ENCODE assay signal across 8 cellular contexts in the genomic region with DNA sequence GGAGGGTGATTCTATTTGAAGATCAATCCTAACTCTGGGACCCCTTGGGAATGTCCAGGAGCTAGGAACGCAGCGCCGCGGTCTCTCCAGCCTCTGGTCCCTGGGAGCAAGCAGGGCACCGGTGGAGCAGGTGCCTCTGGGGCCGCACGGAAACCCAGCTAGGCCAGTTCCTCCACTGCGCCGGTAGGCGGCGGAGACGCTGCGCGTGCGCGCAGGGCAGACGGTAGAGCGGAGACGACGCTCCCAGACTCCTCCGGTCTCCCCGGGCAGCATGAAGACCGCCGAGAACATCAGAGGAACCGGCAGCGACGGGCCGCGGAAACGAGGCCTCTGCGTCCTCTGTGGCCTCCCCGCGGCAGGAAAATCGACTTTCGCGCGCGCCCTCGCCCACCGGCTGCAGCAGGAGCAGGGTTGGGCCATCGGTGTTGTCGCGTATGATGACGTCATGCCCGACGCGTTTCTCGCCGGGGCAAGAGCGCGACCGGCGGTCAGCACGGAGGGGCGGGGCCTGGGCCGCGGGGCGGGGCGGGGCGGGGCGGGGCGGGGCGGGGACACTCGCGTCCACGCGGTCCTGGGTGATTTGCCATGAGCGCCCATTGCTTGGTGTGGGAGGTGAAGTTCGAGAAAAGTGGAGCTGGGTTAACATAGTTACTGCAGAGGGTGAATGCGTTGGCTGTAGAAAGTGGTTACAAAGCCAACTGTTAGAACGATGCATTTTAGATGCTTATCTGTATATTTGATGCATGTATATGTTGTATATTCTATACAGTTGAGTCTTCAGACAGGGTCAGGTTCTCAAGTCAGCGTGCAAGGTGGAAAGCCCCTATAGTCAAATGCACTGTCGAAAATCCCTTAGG. TPM values are rescaled to one million over a fixed set of nuclear protein-coding genes. Genes with fewer than 3 reads are reported as not detected.
DNase-seq lines count a peak whose midpoint lies in the region; ATAC-seq and TF ChIP-seq lines count a peak whose summit lies in the region.

Gene PSTK, plus strand, starts transcription at position 193 of the 857 bp plus-strand sequence. Its CDS starts 79 bp downstream, at position 272.

- TF ChIP-seq EP300 in neural cell (conservative IDR thresholded peaks at IDR 0.05; ENCODE audit: poor library complexity, severe bottlenecking) = peak; percentile 66

- H3K27ac Mint-ChIP-seq in stimulated activated naive CD8-positive, alpha-beta T cell treated with anti-CD3 and anti-CD28 coated beads, Interleukin-15, amount 100 ng/mL, for 72 hours = peak within 1 kb of the TSS; percentile 97 to 99

- peak within 1 kb of the TSS; percentile 92 to 95 for H3K4me3 Mint-ChIP-seq in stimulated activated naive CD8-positive, alpha-beta T cell treated with anti-CD3 and anti-CD28 coated beads, Interleukin-15, amount 100 ng/mL, for 72 hours

- in situ Hi-C loops in HAP-1 (cut with MboI; ENCODE audit: low sequenced_read_pairs) = no loop called here

- DNase-seq in GF-D8 (lab: John Stamatoyannopoulos, UW) (peak; percentile 72), HAP-1 (ENCODE audit: low spot score in 2 of 2) (peak; percentile 64 to 91), M059J (ENCODE audit: low read depth) (peak; percentile 82), activated gamma-delta T cell (lab: John Stamatoyannopoulos, UW) (peak; percentile 80), fibroblast of villous mesenchyme (ENCODE audit: low read depth) (peak; percentile 94)
- DNase-seq in stimulated activated naive CD8-positive, alpha-beta T cell treated with anti-CD3 and anti-CD28 coated beads, Interleukin-15, amount 100 ng/mL, for 72 hours = peak; percentile 88 to 90

- ATAC-seq in stimulated activated naive CD8-positive, alpha-beta T cell treated with anti-CD3 and anti-CD28 coated beads, Interleukin-15, amount 100 ng/mL, for 72 hours = peak; percentile 98

- H3K36me3 ChIP-seq in HAP-1 (replicated peaks) (no peaks in the 10 kb centered on the region), neural cell (ENCODE audit: insufficient read depth, low read length) (peaks cover 5% of the 10 kb centered on the region)

- H4K20me1 ChIP-seq in neural cell (ENCODE audit: insufficient read depth) = no peaks in the 10 kb centered on the region

- peak; percentile 68 for TF ChIP-seq RAD21 in neural cell (conservative IDR thresholded peaks at IDR 0.05)

- H3K27me3 Mint-ChIP-seq in stimulated activated naive CD8-positive, alpha-beta T cell treated with anti-CD3 and anti-CD28 coated beads, Interleukin-15, amount 100 ng/mL, for 72 hours = no peaks in the 10 kb centered on the region

- H2AFZ ChIP-seq in neural cell (ENCODE audit: low read depth, low read length) = peak within 1 kb of the TSS; percentile 99

- peak within 1 kb of the TSS; percentile 91 for H3K9ac ChIP-seq in neural cell (ENCODE audit: low read length)

- H3K4me1 ChIP-seq in HAP-1 = peaks cover 7% of the 10 kb centered on the region

- peak; percentile 82 for TF ChIP-seq POLR2A in Raji (IDR thresholded peaks at IDR 0.05; ENCODE audit: insufficient read depth, low read depth, low read length)

- TF ChIP-seq CTCF in fibroblast of villous mesenchyme (IDR thresholded peaks at IDR 0.05; ENCODE audit: insufficient read depth, low read depth, low read length) = peak; percentile 95
- peak; percentile 99 for TF ChIP-seq CTCF in neural cell (IDR thresholded peaks at IDR 0.05; ENCODE audit: poor library complexity, severe bottlenecking)

- H3K4me2 ChIP-seq in neural cell (ENCODE audit: low read length) = peak within 1 kb of the TSS; percentile 79

- H3K4me3 ChIP-seq in HAP-1 (peak within 1 kb of the TSS; percentile 93), fibroblast of villous mesenchyme (ENCODE audit: low read depth, low read length) (peak within 1 kb of the TSS; percentile 70), neural cell (ENCODE audit: low read length) (peak within 1 kb of the TSS; percentile 89)

- no peaks in the 10 kb centered on the region for H3K9me2 ChIP-seq in neural cell (ENCODE audit: insufficient read depth, low read length)

- H3K9me3 Mint-ChIP-seq in stimulated activated naive CD8-positive, alpha-beta T cell treated with anti-CD3 and anti-CD28 coated beads, Interleukin-15, amount 100 ng/mL, for 72 hours = no peaks in the 10 kb centered on the region

- H3K79me2 ChIP-seq in neural cell (replicated peaks; ENCODE audit: insufficient read depth, low read length) = no peaks in the 10 kb centered on the region

- no peaks in the 10 kb centered on the region for H3F3A ChIP-seq in neural cell (ENCODE audit: insufficient read depth, low read length, poor library complexity, severe bottlenecking)

- peak within 1 kb of the TSS; percentile 91 for H3K27ac ChIP-seq in neural cell (ENCODE audit: low read length)

- H3K4me1 Mint-ChIP-seq in stimulated activated naive CD8-positive, alpha-beta T cell treated with anti-CD3 and anti-CD28 coated beads, Interleukin-15, amount 100 ng/mL, for 72 hours = peaks cover 24% of the 10 kb centered on the region

- H3K27me3 ChIP-seq in HAP-1 (ENCODE audit: low read depth) (no peaks in the 10 kb centered on the region), neural cell (ENCODE audit: insufficient read depth, low read depth, low read length) (no peaks in the 10 kb centered on the region)

- H3K9me3 ChIP-seq in HAP-1 = no peaks in the 10 kb centered on the region
- H3K9me3 ChIP-seq in neural cell (ENCODE audit: low read length) = no peaks in the 10 kb centered on the region

TF ChIP-seq in neural cell, 6 proteins besides CTCF, POLR2A, EP300 and RAD21:
- peak; percentile 74 for TF ChIP-seq SMC3 (conservative IDR thresholded peaks at IDR 0.05; ENCODE audit: poor library complexity)
- TF ChIP-seq MXI1 (conservative IDR thresholded peaks at IDR 0.05; ENCODE audit: poor library complexity, severe bottlenecking) = peak; percentile 90
- TF ChIP-seq, protein P1, sequence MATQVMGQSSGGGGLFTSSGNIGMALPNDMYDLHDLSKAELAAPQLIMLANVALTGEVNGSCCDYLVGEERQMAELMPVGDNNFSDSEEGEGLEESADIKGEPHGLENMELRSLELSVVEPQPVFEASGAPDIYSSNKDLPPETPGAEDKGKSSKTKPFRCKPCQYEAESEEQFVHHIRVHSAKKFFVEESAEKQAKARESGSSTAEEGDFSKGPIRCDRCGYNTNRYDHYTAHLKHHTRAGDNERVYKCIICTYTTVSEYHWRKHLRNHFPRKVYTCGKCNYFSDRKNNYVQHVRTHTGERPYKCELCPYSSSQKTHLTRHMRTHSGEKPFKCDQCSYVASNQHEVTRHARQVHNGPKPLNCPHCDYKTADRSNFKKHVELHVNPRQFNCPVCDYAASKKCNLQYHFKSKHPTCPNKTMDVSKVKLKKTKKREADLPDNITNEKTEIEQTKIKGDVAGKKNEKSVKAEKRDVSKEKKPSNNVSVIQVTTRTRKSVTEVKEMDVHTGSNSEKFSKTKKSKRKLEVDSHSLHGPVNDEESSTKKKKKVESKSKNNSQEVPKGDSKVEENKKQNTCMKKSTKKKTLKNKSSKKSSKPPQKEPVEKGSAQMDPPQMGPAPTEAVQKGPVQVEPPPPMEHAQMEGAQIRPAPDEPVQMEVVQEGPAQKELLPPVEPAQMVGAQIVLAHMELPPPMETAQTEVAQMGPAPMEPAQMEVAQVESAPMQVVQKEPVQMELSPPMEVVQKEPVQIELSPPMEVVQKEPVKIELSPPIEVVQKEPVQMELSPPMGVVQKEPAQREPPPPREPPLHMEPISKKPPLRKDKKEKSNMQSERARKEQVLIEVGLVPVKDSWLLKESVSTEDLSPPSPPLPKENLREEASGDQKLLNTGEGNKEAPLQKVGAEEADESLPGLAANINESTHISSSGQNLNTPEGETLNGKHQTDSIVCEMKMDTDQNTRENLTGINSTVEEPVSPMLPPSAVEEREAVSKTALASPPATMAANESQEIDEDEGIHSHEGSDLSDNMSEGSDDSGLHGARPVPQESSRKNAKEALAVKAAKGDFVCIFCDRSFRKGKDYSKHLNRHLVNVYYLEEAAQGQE (IDR thresholded peaks at IDR 0.05; ENCODE audit: borderline replicate concordance) = peak; percentile 60
- peak; percentile 95 for TF ChIP-seq POLR2AphosphoS5 (IDR thresholded peaks at IDR 0.05)
- peak; percentile 92 for TF ChIP-seq TAF1 (IDR thresholded peaks at IDR 0.05; ENCODE audit: low read depth)
- TF ChIP-seq EZH2 (IDR thresholded peaks at IDR 0.05; ENCODE audit: borderline replicate concordance, insufficient read depth, low read length, poor library complexity, severe bottlenecking) = no peak

RNA-seq across cellular contexts. Expression of gene PSTK, which starts in this region (rescaled TPM):
- total RNA-seq in M059J (2014; rRNA removed; shearing (Covaris generic)) = 14.1 and 16.6 TPM in 2 replicates
- 5.5 and 5.6 TPM in 2 replicates for total RNA-seq in fibroblast of villous mesenchyme
- polyA plus RNA-seq in neural cell = 21.0 and 27.1 TPM in 2 replicates
- 13.1 and 15.9 TPM in 2 replicates for polyA minus RNA-seq in neural cell

Comparison
In these comparisons a context has a peak if more than half of its experiments do, and no peak if none do; other contexts are left out.
1. Peak in every context shown above with its lines: DNase-seq, ATAC-seq, H3K4me3 ChIP-seq and H3K27ac ChIP-seq.